25 cellular contexts compared by ENCODE assay signal in genomic region chrX:12673487-12673886, GRCh38.
"Had no signal": no experiment of that assay in that cellular context is flagged by ENCODE, and none has a peak within 500 bp of the region (broad histone marks: within the 10 kb centered on the region; RNA-seq: fewer than 3 reads in every experiment).

No MANE protein-coding gene starts in this region.

- H3K36me3 ChIP-seq: Peyer's patch, SJSA1 had no signal

- H3K27ac ChIP-seq: PC-9, Peyer's patch, SJSA1, SK-N-MC had no signal

- DNase-seq: IMR-90, Karpas-422, KG1, NCI-H1048, NCI-H1105, NCI-H1417, NCI-H1436 treated with DMSO at 0.1 percent for 48 hours, NCI-H1694, NCI-H187 treated with DMSO at 0.1 percent for 48 hours, NCI-H2029 treated with DMSO at 0.1 percent for 48 hours, NCI-H2171 treated with DMSO at 0.1 percent for 48 hours, NCI-H345, NCI-H446 treated with DMSO at 0.1 percent for 48 hours, NCI-H510A treated with DMSO at 0.1 percent for 48 hours, NCI-H526 treated with DMSO at 0.1 percent for 48 hours, NCI-H774, OCI-M1, PC-9, Peyer's patch, Right ventricle myocardium superior, RPMI8226, SIG-M5 had no signal

- FAIRE-seq: HepG2 had no signal

- H3K4me3 ChIP-seq: PC-9, Peyer's patch, SJSA1, SK-N-MC had no signal

- H3K4me1 ChIP-seq: Peyer's patch, SJSA1 had no signal

- H3K9me3 ChIP-seq: Peyer's patch, SJSA1 had no signal

- ATAC-seq: HepG2 had no signal

- H3K27me3 ChIP-seq: Peyer's patch, SJSA1 had no signal
